ENCODE assay signal across 8 cellular contexts in genomic region chr2:112053917-112054846, GRCh38. TPM values are rescaled to one million over a fixed set of nuclear protein-coding genes. Genes with fewer than 3 reads are reported as not detected.
DNase-seq lines count a peak whose midpoint lies in the region; ATAC-seq and TF ChIP-seq lines count a peak whose summit lies in the region.

No MANE protein-coding gene starts in this region.

- H3K27ac Mint-ChIP-seq in T-cell: peak overlapping the region; percentile 95 to 99

- peak overlapping the region; percentile 80 to 93 (median 92) for H3K4me3 Mint-ChIP-seq in T-cell

- no peaks in the 10 kb centered on the region for H3K27me3 ChIP-seq in left ventricle myocardium inferior (ENCODE audit: low read depth)
- H3K27me3 ChIP-seq in prostate gland (replicated peaks; ENCODE audit: insufficient read depth): no peaks in the 10 kb centered on the region

- under 1% methylated on average over 62 of the region's 62 CpGs for WGBS in prostate gland

- H3K9me3 Mint-ChIP-seq in T-cell: no peaks in the 10 kb centered on the region

- CTCF ChIA-PET in T-cell (lab: Charles Lee): interaction anchor here in 1 of 2 donors (0.6 to 1.4 kb wide), 5 partner anchors 44 to 1210 kb away, joined by 3 to 4 read pairs (median 4); no protein-coding TSS in a partner anchor

- ATAC-seq in HG02852 (IDR thresholded peaks at IDR 0.05; ENCODE audit: unreplicated experiment) (peak; percentile 59), T-cell (replicated peaks in 1 of 4) (peak; percentile 68 to 72 (median 70))

- H3K36me3 ChIP-seq in left ventricle myocardium inferior (no peaks in the 10 kb centered on the region), prostate gland (no peaks in the 10 kb centered on the region)

- no peaks in the 10 kb centered on the region for H3K27me3 Mint-ChIP-seq in T-cell

- peaks cover 43% of the 10 kb centered on the region for H3K4me1 ChIP-seq in left ventricle myocardium inferior
- peaks cover 13% of the 10 kb centered on the region for H3K4me1 ChIP-seq in prostate gland (replicated peaks)

- H3K36me3 Mint-ChIP-seq in T-cell: peaks cover 7% of the 10 kb centered on the region

- POLR2A ChIA-PET in T-cell (lab: Charles Lee): interaction anchor here (0.5 to 0.7 kb wide), 4 partner anchors 176 to 435 kb away, joined by 3 to 12 read pairs (median 4); partner anchors contain the start of gene ZC3H8 (in 1 of the 2)

- peaks cover 41 to 51% (median 42%) of the 10 kb centered on the region in 3 donors for H3K4me1 Mint-ChIP-seq in T-cell

- DNase-seq in GM13976 (ENCODE audit: low spot score): peak; percentile 93
- DNase-seq in NCI-H146 treated with DMSO at 0.1 percent for 48 hours (lab: John Stamatoyannopoulos, UW; ENCODE audit: unreplicated experiment): peak; percentile 94
- peak; percentile 95 to 99 (median 98) for DNase-seq in T-cell
- DNase-seq in amniotic stem cell (lab: John Stamatoyannopoulos, UW): peak; percentile 94
- DNase-seq in left ventricle myocardium inferior: peak; percentile 99
- peak; percentile 97 for DNase-seq in prostate gland (ENCODE audit: low spot score)
- DNase-seq in ureter (ENCODE audit: low spot score): peak; percentile 98

- TF ChIP-seq POLR2A in prostate gland (IDR thresholded peaks at IDR 0.05): peak; percentile 45

- H3K4me3 ChIP-seq in left ventricle myocardium inferior: peak overlapping the region; percentile 72
- peak overlapping the region; percentile 30 to 47 for H3K4me3 ChIP-seq in prostate gland

- in situ Hi-C loops in GM13976 (cut with MboI; ENCODE audit: low sequenced_read_pairs, unreplicated experiment): loop anchor here (25.0 kb wide), 1 partner anchor 658 kb away; the partner anchor contains the start of gene NT5DC4

- no peak for TF ChIP-seq CTCF in GM13976 (IDR thresholded peaks at IDR 0.05; ENCODE audit: borderline replicate concordance, control extremely low read depth, extremely low read depth, insufficient read depth, missing control alignments)
- TF ChIP-seq CTCF in left ventricle myocardium inferior (IDR thresholded peaks at IDR 0.05; ENCODE audit: borderline replicate concordance): no peak
- TF ChIP-seq CTCF in prostate gland (IDR thresholded peaks at IDR 0.05): no peak

- H3K9me3 ChIP-seq in left ventricle myocardium inferior (replicated peaks): no peaks in the 10 kb centered on the region
- no peaks in the 10 kb centered on the region for H3K9me3 ChIP-seq in prostate gland

- H3K27ac ChIP-seq in left ventricle myocardium inferior (replicated peaks) (peak overlapping the region; percentile 92), prostate gland (peak overlapping the region; percentile 87 to 90)

- intact Hi-C loops in left ventricle myocardium inferior (cut with micrococcal nuclease): no loop called here
- intact Hi-C loops in prostate gland (cut with DNase I): loop anchor here (2.0 to 10.0 kb wide), 4 partner anchors 155 to 531 kb away; partner anchors contain the start of genes CHCHD5, MERTK, RGPD8 and TTL

RNA-seq across cellular contexts. Expression of gene TMEM87B, which starts 0.9 kb away (rescaled TPM):
- total RNA-seq in T-cell (10 to 100 TPM; 16.8 to 22.7 (median 19.3) TPM), left ventricle myocardium inferior (5.7 TPM), prostate gland (10 to 100 TPM; 21.5 to 60.7 TPM), ureter (51.0 TPM)

Comparison
In these comparisons a context has a peak if more than half of its experiments do, and no peak if none do; other contexts are left out.
1. Peak in every context shown above with its lines: DNase-seq, ATAC-seq, H3K4me3 ChIP-seq and H3K27ac ChIP-seq.